ENCODE assay signal across 9 cellular contexts in the genomic region with DNA sequence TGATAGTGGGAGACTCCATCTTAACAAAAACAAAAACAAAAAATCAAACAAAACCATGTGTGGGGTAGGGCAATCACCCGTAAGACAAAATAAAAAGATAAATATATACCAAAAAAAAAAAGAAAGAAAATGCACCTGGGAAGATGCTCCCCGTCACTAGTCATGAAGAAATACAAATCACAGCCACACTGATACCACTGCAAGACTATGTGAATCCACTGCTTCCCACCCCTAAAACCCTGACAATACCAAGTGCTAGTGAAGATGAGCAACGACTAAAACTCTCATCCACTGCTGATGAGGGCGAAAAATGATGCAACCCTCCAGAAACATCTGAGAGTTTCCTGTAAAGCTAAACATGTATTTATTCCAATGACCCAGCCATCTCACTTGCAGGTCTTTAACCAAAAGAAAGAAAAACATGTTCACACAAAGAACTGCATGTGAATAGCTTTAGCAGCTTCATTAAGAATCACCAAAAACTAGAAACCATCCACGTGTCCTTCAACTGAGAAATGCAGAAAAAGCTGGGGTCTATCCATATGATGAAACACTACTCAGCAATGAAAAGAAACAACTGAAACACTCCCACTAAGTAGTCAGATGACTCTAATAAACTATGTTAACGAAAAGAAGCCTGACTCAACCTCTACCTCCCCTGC. TPM values are rescaled to one million over a fixed set of nuclear protein-coding genes. Genes with fewer than 3 reads are reported as not detected.
A peak's percentile ranks its signal among the peaks of the same experiment; 100 is the strongest.
DNase-seq lines count a peak whose midpoint lies in the region; ATAC-seq and TF ChIP-seq lines count a peak whose summit lies in the region.
"Had no signal": no experiment of that assay in that cellular context is flagged by ENCODE, and none has a peak within 500 bp of the region (broad histone marks: within the 10 kb centered on the region; RNA-seq: fewer than 3 reads in every experiment).

No MANE protein-coding gene starts in this region.

- DNase-seq in CD14-positive monocyte (ENCODE audit: low spot score) = no peak
- DNase-seq in HS-5 (ENCODE audit: low read depth) = peak; percentile 79
- peak; percentile 24 for DNase-seq in activated naive CD4-positive, alpha-beta T cell treated with anti-CD3 and anti-CD28 coated beads, Interleukin-2, amount 50 U/mL, for 16 hours
- DNase-seq in mesenchymal stem cell = peak; percentile 94
- no peak for DNase-seq in nucleus accumbens (lab: John Stamatoyannopoulos, UW)
- DNase-seq in Kasumi-1 (lab: John Stamatoyannopoulos, UW) = no peak
- no peak for DNase-seq in Right ventricle myocardium superior
- DNase-seq: KG1 had no signal

- no peak overlapping the region for H3K18ac ChIP-seq in mesenchymal stem cell (ENCODE audit: low read depth in 1 of 2, low read length in 2 of 2)

- no peak overlapping the region for H3K4me2 ChIP-seq in mesenchymal stem cell (ENCODE audit: low read length, poor library complexity, severe bottlenecking)

- H3K27ac ChIP-seq in mesenchymal stem cell (ENCODE audit: low read length, poor library complexity, severe bottlenecking) = no peak overlapping the region

- H4K91ac ChIP-seq in mesenchymal stem cell (ENCODE audit: low read length) = no peak overlapping the region

- no peak overlapping the region for H2BK5ac ChIP-seq in mesenchymal stem cell (ENCODE audit: low read depth, low read length, poor library complexity, severe bottlenecking)

- no peak overlapping the region for H2BK120ac ChIP-seq in mesenchymal stem cell (ENCODE audit: low read depth, low read length)

- no peaks in the 10 kb centered on the region for H3K79me1 ChIP-seq in mesenchymal stem cell (replicated peaks; ENCODE audit: low read length, poor library complexity, severe bottlenecking)

- no peak overlapping the region for H2BK15ac ChIP-seq in mesenchymal stem cell (ENCODE audit: low read depth, poor library complexity, severe bottlenecking)

- H2AFZ ChIP-seq in mesenchymal stem cell (ENCODE audit: low read depth, low read length) = no peak overlapping the region

- H4K8ac ChIP-seq in mesenchymal stem cell (ENCODE audit: low read length) = no peak overlapping the region

- no peak overlapping the region for H2BK12ac ChIP-seq in mesenchymal stem cell (ENCODE audit: low read length in 2 of 2)

- H3K27ac Mint-ChIP-seq in CD14-positive monocyte = peak overlapping the region in 5 of 7 donors; percentile 6 to 87 (median 21)

- peaks cover 0 to 3% (median 0%) of the 10 kb centered on the region in 3 donors for H3K27me3 Mint-ChIP-seq in CD14-positive monocyte (ENCODE audit: low read depth in 3 of 3)

- H3K9me3 ChIP-seq in mesenchymal stem cell (ENCODE audit: control insufficient read depth, low read length) = no peaks in the 10 kb centered on the region

- H3K4me3 Mint-ChIP-seq in CD14-positive monocyte = no peak overlapping the region

- ATAC-seq in HG03342 (IDR thresholded peaks at IDR 0.05; ENCODE audit: unreplicated experiment) (no peak), Right ventricle myocardium superior (ENCODE audit: poor library complexity) (no peak)

- peaks cover 8 to 17% of the 10 kb centered on the region in 2 donors for H3K36me3 Mint-ChIP-seq in CD14-positive monocyte

- H3K4ac ChIP-seq in mesenchymal stem cell (ENCODE audit: low read depth in 1 of 2, low read length in 2 of 2) = no peak overlapping the region

- H3K4me1 ChIP-seq in mesenchymal stem cell (ENCODE audit: control insufficient read depth, insufficient read depth, low read depth, low read length) = peaks cover 32% of the 10 kb centered on the region

- no peaks in the 10 kb centered on the region for H3K9me3 Mint-ChIP-seq in CD14-positive monocyte

- no peak overlapping the region for H3K14ac ChIP-seq in mesenchymal stem cell (ENCODE audit: low read length in 2 of 2)

- no peak overlapping the region for H3K23ac ChIP-seq in mesenchymal stem cell (ENCODE audit: low read length in 2 of 2)

- intact Hi-C loops in CD14-positive monocyte (cut with micrococcal nuclease) = no loop called here
- intact Hi-C loops in Right ventricle myocardium superior (cut with DNase I) = no loop called here

- H3K27me3 ChIP-seq in mesenchymal stem cell (ENCODE audit: control insufficient read depth in 1 of 2, insufficient read depth in 1 of 2, low read length in 2 of 2) = no peaks in the 10 kb centered on the region

- no peak for TF ChIP-seq CTCF in CD14-positive monocyte (IDR thresholded peaks at IDR 0.05)

- peaks cover 78% of the 10 kb centered on the region for H3K4me1 Mint-ChIP-seq in CD14-positive monocyte

- no peak overlapping the region for H3K4me3 ChIP-seq in mesenchymal stem cell (ENCODE audit: insufficient read depth in 1 of 2, low read depth in 1 of 2, low read length in 2 of 2)

- 48% methylated on average over 6 of the region's 6 CpGs for WGBS in mesenchymal stem cell

- H3K9ac ChIP-seq in mesenchymal stem cell (ENCODE audit: low read length) = peak overlapping the region; percentile 39

- H2AK5ac ChIP-seq in mesenchymal stem cell (ENCODE audit: low read length, severe bottlenecking) = no peak overlapping the region

- H3K36me3 ChIP-seq in mesenchymal stem cell (ENCODE audit: control insufficient read depth in 1 of 2, insufficient read depth in 2 of 2, low read depth in 1 of 2, low read length in 2 of 2) = peaks cover 3 to 8% of the 10 kb centered on the region in 2 experiments

RNA-seq across cellular contexts. Expression of gene BRD4, which starts 31.7 kb away (rescaled TPM):
- polyA plus RNA-seq in CD14-positive monocyte = 1 to 10 TPM; 3.7 to 4.2 TPM
- 59.9 TPM for polyA plus RNA-seq in mesenchymal stem cell (2013, experiment 1 of 2)
- 57.1 TPM for polyA plus RNA-seq in mesenchymal stem cell (2013, experiment 2 of 2)
- 55.1 TPM for total RNA-seq in Right ventricle myocardium superior

Comparison
In these comparisons a context has a peak if more than half of its experiments do, and no peak if none do; other contexts are left out.
1. DNase-seq: peak in HS-5 (single experiment), activated naive CD4-positive, alpha-beta T cell treated with anti-CD3 and anti-CD28 coated beads, Interleukin-2, amount 50 U/mL, for 16 hours (single experiment) and mesenchymal stem cell (single experiment); none in CD14-positive monocyte (single experiment), nucleus accumbens (0 of 56), Kasumi-1 (0 of 2) and Right ventricle myocardium superior (single experiment).